ENCODE assay signal across 7 cellular contexts in genomic region chr1:235642021-235642942, GRCh38. TPM values are rescaled to one million over a fixed set of nuclear protein-coding genes. Genes with fewer than 3 reads are reported as not detected.
DNase-seq lines count a peak whose midpoint lies in the region; ATAC-seq and TF ChIP-seq lines count a peak whose summit lies in the region.

No MANE protein-coding gene starts in this region.

- POLR2A ChIA-PET in activated naive CD8-positive, alpha-beta T cell treated with anti-CD3 and anti-CD28 coated beads, Interleukin-2, amount 10 ng/mL, durations not matched to agents 7 days and 5 days (lab: Charles Lee): no interaction called here

- H3K36me3 Mint-ChIP-seq in activated naive CD8-positive, alpha-beta T cell treated with anti-CD3 and anti-CD28 coated beads, Interleukin-2, amount 10 ng/mL, durations not matched to agents 7 days and 5 days: no peaks in the 10 kb centered on the region
- no peaks in the 10 kb centered on the region for H3K36me3 Mint-ChIP-seq in neural crest cell (ENCODE audit: low read depth)
- no peaks in the 10 kb centered on the region for H3K36me3 Mint-ChIP-seq in chondrocyte (ENCODE audit: low read depth)

- TF ChIP-seq CTCF in neural crest cell (conservative IDR thresholded peaks at IDR 0.05) (no peak), sigmoid colon (IDR thresholded peaks at IDR 0.05) (no peak), chondrocyte (IDR thresholded peaks at IDR 0.05) (no peak)

- H3K9me3 ChIP-seq in SJSA1 (replicated peaks) (no peaks in the 10 kb centered on the region), sigmoid colon (no peaks in the 10 kb centered on the region)

- intact Hi-C loops in sigmoid colon (cut with DNase I): no loop called here

- H3K27me3 Mint-ChIP-seq in activated naive CD8-positive, alpha-beta T cell treated with anti-CD3 and anti-CD28 coated beads, Interleukin-2, amount 10 ng/mL, durations not matched to agents 7 days and 5 days: peaks cover 33% of the 10 kb centered on the region
- H3K27me3 Mint-ChIP-seq in neural crest cell (ENCODE audit: low read depth) (peaks cover 12% of the 10 kb centered on the region), chondrocyte (ENCODE audit: low read depth) (peaks cover 23% of the 10 kb centered on the region)

- H3K27ac Mint-ChIP-seq in activated naive CD8-positive, alpha-beta T cell treated with anti-CD3 and anti-CD28 coated beads, Interleukin-2, amount 10 ng/mL, durations not matched to agents 7 days and 5 days: peak overlapping the region; percentile 87
- H3K27ac Mint-ChIP-seq in neural crest cell (ENCODE audit: unreplicated experiment) (peak overlapping the region; percentile 76), chondrocyte (ENCODE audit: unreplicated experiment) (no peak overlapping the region)

- H3K4me3 Mint-ChIP-seq in activated naive CD8-positive, alpha-beta T cell treated with anti-CD3 and anti-CD28 coated beads, Interleukin-2, amount 10 ng/mL, durations not matched to agents 7 days and 5 days: peak overlapping the region; percentile 71
- H3K4me3 Mint-ChIP-seq in neural crest cell (peak overlapping the region; percentile 39), chondrocyte (ENCODE audit: unreplicated experiment) (no peak overlapping the region)

- 43 to 76% methylated on average over 46 of the region's 46 CpGs for WGBS in sigmoid colon, 2 donors

- H3K9me3 Mint-ChIP-seq in activated naive CD8-positive, alpha-beta T cell treated with anti-CD3 and anti-CD28 coated beads, Interleukin-2, amount 10 ng/mL, durations not matched to agents 7 days and 5 days: no peaks in the 10 kb centered on the region
- H3K9me3 Mint-ChIP-seq in neural crest cell (no peaks in the 10 kb centered on the region), chondrocyte (ENCODE audit: low read depth) (no peaks in the 10 kb centered on the region)

- peaks cover 18% of the 10 kb centered on the region for H3K4me1 Mint-ChIP-seq in activated naive CD8-positive, alpha-beta T cell treated with anti-CD3 and anti-CD28 coated beads, Interleukin-2, amount 10 ng/mL, durations not matched to agents 7 days and 5 days
- H3K4me1 Mint-ChIP-seq in neural crest cell (peaks cover 42% of the 10 kb centered on the region), chondrocyte (ENCODE audit: low read depth) (peaks cover 9% of the 10 kb centered on the region)

- DNase-seq in HPDE6-E6E7 (ENCODE audit: extremely low spot score) (peak; percentile 85), SJSA1 (ENCODE audit: low read depth in 1 of 2, low spot score in 2 of 2) (peak; percentile 66 to 71), neural crest cell (ENCODE audit: low read depth, low spot score) (no peak), sigmoid colon (no peak), chondrocyte (ENCODE audit: low spot score) (no peak)
- DNase-seq in activated naive CD8-positive, alpha-beta T cell treated with anti-CD3 and anti-CD28 coated beads, Interleukin-2, amount 10 ng/mL, durations not matched to agents 7 days and 5 days: peak; percentile 69

- TF ChIP-seq EP300 in sigmoid colon (IDR thresholded peaks at IDR 0.05): no peak

- H3K36me3 ChIP-seq in SJSA1 (no peaks in the 10 kb centered on the region), sigmoid colon (no peaks in the 10 kb centered on the region)

- H3K4me3 ChIP-seq in SJSA1: peak overlapping the region; percentile 14
- no peak overlapping the region for H3K4me3 ChIP-seq in sigmoid colon

- H3K4me1 ChIP-seq in SJSA1 (replicated peaks) (peaks cover 15% of the 10 kb centered on the region), sigmoid colon (no peaks in the 10 kb centered on the region)

- H3K27me3 ChIP-seq in SJSA1 (replicated peaks): no peaks in the 10 kb centered on the region
- peaks cover 0 to 41% (median 0%) of the 10 kb centered on the region in 3 donors for H3K27me3 ChIP-seq in sigmoid colon

- ATAC-seq in GM19397 (IDR thresholded peaks at IDR 0.05; ENCODE audit: unreplicated experiment): peak; percentile 76
- peak; percentile 86 for ATAC-seq in activated naive CD8-positive, alpha-beta T cell treated with anti-CD3 and anti-CD28 coated beads, Interleukin-2, amount 10 ng/mL, durations not matched to agents 7 days and 5 days (ENCODE audit: low read depth)

- TF ChIP-seq POLR2A in sigmoid colon (IDR thresholded peaks at IDR 0.05): no peak

- H3K27ac ChIP-seq in SJSA1: peak overlapping the region; percentile 31
- no peak overlapping the region for H3K27ac ChIP-seq in sigmoid colon

RNA-seq across cellular contexts. Expression of gene GNG4, which starts 7.3 kb away (rescaled TPM):
- total RNA-seq in SJSA1 (2014; rRNA removed; shearing (Covaris generic)): 2.3 and 4.2 TPM in 2 replicates
- not detected for total RNA-seq in activated naive CD8-positive, alpha-beta T cell treated with anti-CD3 and anti-CD28 coated beads, Interleukin-2, amount 10 ng/mL, durations not matched to agents 7 days and 5 days
- total RNA-seq in neural crest cell (35.2 and 38.2 TPM in 2 replicates), sigmoid colon (1 to 10 TPM; 1.5 to 3.9 (median 2.8) TPM), chondrocyte (0.19 to 0.60 TPM (median 0.38 TPM) in 3 replicates)
- 10 to 100 TPM in 2 of 3 donors, 1 to 10 TPM in 1; 5.2 to 31.9 (median 10.8) TPM for polyA plus RNA-seq in sigmoid colon

Comparison
In these comparisons a context has a peak if more than half of its experiments do, and no peak if none do; other contexts are left out.
1. DNase-seq: peak in HPDE6-E6E7 (single experiment), SJSA1 (2 of 2) and activated naive CD8-positive, alpha-beta T cell treated with anti-CD3 and anti-CD28 coated beads, Interleukin-2, amount 10 ng/mL, durations not matched to agents 7 days and 5 days (single experiment); none in neural crest cell (single experiment), sigmoid colon (single experiment) and chondrocyte (single experiment).